ENCODE assay signal across 15 cellular contexts in the genomic region with DNA sequence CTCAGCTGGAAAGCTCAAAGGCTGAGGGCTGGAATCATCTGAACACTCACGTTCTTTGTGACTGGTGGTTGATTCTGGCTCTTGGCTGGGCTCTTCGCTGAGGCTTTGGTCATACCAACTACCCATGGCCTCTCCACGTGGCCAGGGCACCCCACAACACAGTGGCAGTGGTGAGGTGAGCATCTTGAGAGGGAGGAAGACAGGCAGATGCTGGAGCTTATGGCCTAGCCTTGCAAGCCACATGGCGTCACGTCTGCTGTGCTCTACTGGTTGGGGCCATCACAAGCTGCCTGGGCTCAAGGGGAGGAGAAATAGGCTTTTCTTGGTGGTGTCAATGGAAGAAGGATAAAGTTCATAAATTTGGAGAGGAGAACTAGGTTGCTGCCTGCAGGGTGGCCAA.
"Had no signal": no experiment of that assay in that cellular context is flagged by ENCODE, and none has a peak within 500 bp of the region (broad histone marks: within the 10 kb centered on the region; RNA-seq: fewer than 3 reads in every experiment).

No MANE protein-coding gene starts in this region.

- DNase-seq: activated CD4-positive, alpha-beta T cell treated with anti-CD3 and anti-CD28 coated beads, Interleukin-2, amount 10 ng/mL, durations not matched to agents 7 days and 5 days; cerebellar nuclear complex; foreskin keratinocyte; left colon; lower lobe of right lung; SHP77 treated with DMSO at 0.1 percent for 48 hours; SK-N-SH; stimulated activated naive CD4-positive, alpha-beta T cell; substantia nigra; T-helper 1 cell; T1000 had no signal

- H3K9me3 Mint-ChIP-seq: activated CD4-positive, alpha-beta T cell treated with anti-CD3 and anti-CD28 coated beads, Interleukin-2, amount 10 ng/mL, durations not matched to agents 7 days and 5 days; activated T-helper 2 cell treated with anti-CD3 and anti-CD28 coated beads, Interferon-gamma antibody, Interleukin-2, Interleukin-4, amounts not matched to agents 10 μg/mL and 5 μg/mL and 100 μg/mL, durations not matched to agents 14 hours and 24 hours and 36 hours; dendritic cell treated with granulocyte-macrophage colony-stimulating factor and Interleukin-4, amounts not matched to agents 40 ng/mL and 50 ng/mL, for 4 days; mesothelial cell of epicardium had no signal

- ATAC-seq: foreskin keratinocyte, left colon, lower lobe of right lung had no signal

- H3K27ac Mint-ChIP-seq: activated CD4-positive, alpha-beta T cell treated with anti-CD3 and anti-CD28 coated beads, Interleukin-2, amount 10 ng/mL, durations not matched to agents 7 days and 5 days; activated T-helper 2 cell treated with anti-CD3 and anti-CD28 coated beads, Interferon-gamma antibody, Interleukin-2, Interleukin-4, amounts not matched to agents 10 μg/mL and 5 μg/mL and 100 μg/mL, durations not matched to agents 14 hours and 24 hours and 36 hours; dendritic cell treated with granulocyte-macrophage colony-stimulating factor and Interleukin-4, amounts not matched to agents 40 ng/mL and 50 ng/mL, for 4 days; mesothelial cell of epicardium; progenitor cell of endocrine pancreas had no signal

- H3K27me3 Mint-ChIP-seq: activated CD4-positive, alpha-beta T cell treated with anti-CD3 and anti-CD28 coated beads, Interleukin-2, amount 10 ng/mL, durations not matched to agents 7 days and 5 days; dendritic cell treated with granulocyte-macrophage colony-stimulating factor and Interleukin-4, amounts not matched to agents 40 ng/mL and 50 ng/mL, for 4 days; progenitor cell of endocrine pancreas had no signal

- H3K4me3 Mint-ChIP-seq: activated CD4-positive, alpha-beta T cell treated with anti-CD3 and anti-CD28 coated beads, Interleukin-2, amount 10 ng/mL, durations not matched to agents 7 days and 5 days; dendritic cell treated with granulocyte-macrophage colony-stimulating factor and Interleukin-4, amounts not matched to agents 40 ng/mL and 50 ng/mL, for 4 days; mesothelial cell of epicardium had no signal
